Comparison of ENCODE assay signal across 34 cellular contexts in the genomic region with DNA sequence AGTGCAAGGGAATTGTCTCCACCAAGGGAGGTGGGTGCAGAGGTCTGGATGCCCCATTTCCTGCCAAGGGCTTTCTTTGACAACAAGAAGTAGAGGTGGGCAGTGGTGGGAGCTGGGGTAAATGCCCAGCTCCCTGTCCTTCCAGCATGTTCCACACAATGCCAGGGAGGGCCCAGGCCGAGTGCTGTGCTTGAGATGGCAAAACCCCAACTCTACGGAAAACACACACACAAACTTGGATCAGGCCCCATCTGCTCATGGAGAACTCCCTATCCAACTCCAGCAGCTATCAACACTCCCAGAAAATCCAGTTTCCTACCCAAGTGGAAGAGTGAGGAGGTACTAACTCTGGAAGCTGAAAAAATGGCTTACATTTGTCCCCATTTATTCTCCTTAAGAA.
"Had no signal": no experiment of that assay in that cellular context is flagged by ENCODE, and none has a peak within 500 bp of the region (broad histone marks: within the 10 kb centered on the region; RNA-seq: fewer than 3 reads in every experiment).

No MANE protein-coding gene starts in this region.

- H3K4me3 Mint-ChIP-seq: activated CD4-positive, alpha-beta memory T cell treated with anti-CD3 and anti-CD28 coated beads, Interleukin-2, amount 10 ng/mL, durations not matched to agents 7 days and 5 days; activated CD4-positive, alpha-beta T cell treated with anti-CD3 and anti-CD28 coated beads for 36 hours; activated CD4-positive, alpha-beta T cell treated with anti-CD3 and anti-CD28 coated beads, Interleukin-2, amount 10 ng/mL, durations not matched to agents 7 days and 5 days; activated CD8-positive, alpha-beta memory T cell treated with anti-CD3 and anti-CD28 coated beads, Interleukin-2, amount 10 ng/mL, durations not matched to agents 7 days and 5 days; activated CD8-positive, alpha-beta T cell treated with anti-CD3 and anti-CD28 coated beads, Interleukin-2, amount 10 ng/mL, durations not matched to agents 7 days and 5 days; activated naive CD4-positive, alpha-beta T cell treated with anti-CD3 and anti-CD28 coated beads, Interleukin-2, amount 10 ng/mL, durations not matched to agents 7 days and 5 days; activated naive CD4-positive, alpha-beta T cell treated with anti-CD3 and anti-CD28 coated beads, Interleukin-2, amount 50 U/mL, for 24 hours; activated naive CD8-positive, alpha-beta T cell; activated naive CD8-positive, alpha-beta T cell treated with anti-CD3 and anti-CD28 coated beads, Interleukin-2, amount 10 ng/mL, durations not matched to agents 7 days and 5 days; activated naive CD8-positive, alpha-beta T cell treated with anti-CD3 and anti-CD28 coated beads, Interleukin-2, amount 50 U/mL, for 24 hours; activated T-cell treated with anti-CD3 and anti-CD28 coated beads, Interleukin-2, amount 50 U/mL, for 24 hours; central memory CD8-positive, alpha-beta T cell; T-helper 1 cell treated with Interleukin-12 subunit alpha and Interleukin-12 subunit beta and Interleukin-4 antibody, amounts not matched to agents 30 μg/mL and 1 μg/mL, for 36 hours; WTC11 had no signal

- H3K27ac Mint-ChIP-seq: activated CD4-positive, alpha-beta memory T cell treated with anti-CD3 and anti-CD28 coated beads, Interleukin-2, amount 10 ng/mL, durations not matched to agents 7 days and 5 days; activated CD4-positive, alpha-beta T cell treated with anti-CD3 and anti-CD28 coated beads for 36 hours; activated CD4-positive, alpha-beta T cell treated with anti-CD3 and anti-CD28 coated beads, Interleukin-2, amount 10 ng/mL, durations not matched to agents 7 days and 5 days; activated CD8-positive, alpha-beta memory T cell treated with anti-CD3 and anti-CD28 coated beads, Interleukin-2, amount 10 ng/mL, durations not matched to agents 7 days and 5 days; activated CD8-positive, alpha-beta T cell treated with anti-CD3 and anti-CD28 coated beads, Interleukin-2, amount 10 ng/mL, durations not matched to agents 7 days and 5 days; activated naive CD4-positive, alpha-beta T cell treated with anti-CD3 and anti-CD28 coated beads, Interleukin-2, amount 10 ng/mL, durations not matched to agents 7 days and 5 days; activated naive CD4-positive, alpha-beta T cell treated with anti-CD3 and anti-CD28 coated beads, Interleukin-2, amount 50 U/mL, for 24 hours; activated naive CD8-positive, alpha-beta T cell; activated naive CD8-positive, alpha-beta T cell treated with anti-CD3 and anti-CD28 coated beads, Interleukin-2, amount 10 ng/mL, durations not matched to agents 7 days and 5 days; activated naive CD8-positive, alpha-beta T cell treated with anti-CD3 and anti-CD28 coated beads, Interleukin-2, amount 50 U/mL, for 24 hours; activated T-cell treated with anti-CD3 and anti-CD28 coated beads, Interleukin-2, amount 50 U/mL, for 24 hours; activated T-helper 2 cell treated with anti-CD3 and anti-CD28 coated beads, Interferon-gamma antibody, Interleukin-2, Interleukin-4, amounts not matched to agents 10 μg/mL and 5 μg/mL and 100 μg/mL, durations not matched to agents 14 hours and 24 hours and 36 hours; T-helper 1 cell treated with Interleukin-12 subunit alpha and Interleukin-12 subunit beta and Interleukin-4 antibody, amounts not matched to agents 30 μg/mL and 1 μg/mL, for 36 hours had no signal

- H3K9me3 ChIP-seq: ascending aorta had no signal

- H3K4me1 Mint-ChIP-seq: activated CD4-positive, alpha-beta memory T cell treated with anti-CD3 and anti-CD28 coated beads, Interleukin-2, amount 10 ng/mL, durations not matched to agents 7 days and 5 days; activated CD4-positive, alpha-beta T cell treated with anti-CD3 and anti-CD28 coated beads, Interleukin-2, amount 10 ng/mL, durations not matched to agents 7 days and 5 days; activated CD8-positive, alpha-beta memory T cell treated with anti-CD3 and anti-CD28 coated beads, Interleukin-2, amount 10 ng/mL, durations not matched to agents 7 days and 5 days; activated naive CD4-positive, alpha-beta T cell treated with anti-CD3 and anti-CD28 coated beads, Interleukin-2, amount 10 ng/mL, durations not matched to agents 7 days and 5 days; activated naive CD4-positive, alpha-beta T cell treated with anti-CD3 and anti-CD28 coated beads, Interleukin-2, amount 50 U/mL, for 24 hours; activated naive CD8-positive, alpha-beta T cell treated with anti-CD3 and anti-CD28 coated beads, Interleukin-2, amount 10 ng/mL, durations not matched to agents 7 days and 5 days; central memory CD8-positive, alpha-beta T cell had no signal

- H3K36me3 ChIP-seq: ascending aorta, cardiac muscle cell, WERI-Rb-1 had no signal

- H3K27me3 Mint-ChIP-seq: activated CD4-positive, alpha-beta T cell treated with anti-CD3 and anti-CD28 coated beads for 36 hours; activated CD8-positive, alpha-beta memory T cell treated with anti-CD3 and anti-CD28 coated beads, Interleukin-2, amount 10 ng/mL, durations not matched to agents 7 days and 5 days had no signal

- H3K4me3 ChIP-seq: ascending aorta, cardiac muscle cell had no signal

- FAIRE-seq: bronchial epithelial cell, TTC549 had no signal

- H3K27me3 ChIP-seq: ascending aorta, cardiac muscle cell had no signal

- H3K36me3 Mint-ChIP-seq: activated CD8-positive, alpha-beta memory T cell treated with anti-CD3 and anti-CD28 coated beads, Interleukin-2, amount 10 ng/mL, durations not matched to agents 7 days and 5 days; activated naive CD4-positive, alpha-beta T cell treated with anti-CD3 and anti-CD28 coated beads, Interleukin-2, amount 10 ng/mL, durations not matched to agents 7 days and 5 days; activated naive CD4-positive, alpha-beta T cell treated with anti-CD3 and anti-CD28 coated beads, Interleukin-2, amount 50 U/mL, for 24 hours; activated naive CD8-positive, alpha-beta T cell; activated naive CD8-positive, alpha-beta T cell treated with anti-CD3 and anti-CD28 coated beads, Interleukin-2, amount 10 ng/mL, durations not matched to agents 7 days and 5 days; brain; WTC11 had no signal

- H3K9me3 Mint-ChIP-seq: activated CD4-positive, alpha-beta memory T cell treated with anti-CD3 and anti-CD28 coated beads, Interleukin-2, amount 10 ng/mL, durations not matched to agents 7 days and 5 days; activated CD4-positive, alpha-beta T cell treated with anti-CD3 and anti-CD28 coated beads, Interleukin-2, amount 10 ng/mL, durations not matched to agents 7 days and 5 days; activated naive CD4-positive, alpha-beta T cell treated with anti-CD3 and anti-CD28 coated beads, Interleukin-2, amount 10 ng/mL, durations not matched to agents 7 days and 5 days; activated naive CD4-positive, alpha-beta T cell treated with anti-CD3 and anti-CD28 coated beads, Interleukin-2, amount 50 U/mL, for 24 hours; activated naive CD8-positive, alpha-beta T cell treated with anti-CD3 and anti-CD28 coated beads, Interleukin-2, amount 10 ng/mL, durations not matched to agents 7 days and 5 days; activated naive CD8-positive, alpha-beta T cell treated with anti-CD3 and anti-CD28 coated beads, Interleukin-2, amount 50 U/mL, for 24 hours; activated T-cell treated with anti-CD3 and anti-CD28 coated beads, Interleukin-2, amount 50 U/mL, for 24 hours; activated T-helper 2 cell treated with anti-CD3 and anti-CD28 coated beads, Interferon-gamma antibody, Interleukin-2, Interleukin-4, amounts not matched to agents 10 μg/mL and 5 μg/mL and 100 μg/mL, durations not matched to agents 14 hours and 24 hours and 36 hours; central memory CD8-positive, alpha-beta T cell; T-helper 1 cell treated with Interleukin-12 subunit alpha and Interleukin-12 subunit beta and Interleukin-4 antibody, amounts not matched to agents 30 μg/mL and 1 μg/mL, for 36 hours; WTC11 had no signal

- H3K27ac ChIP-seq: ascending aorta, cardiac muscle cell had no signal

- DNase-seq: activated CD4-positive, alpha-beta memory T cell treated with anti-CD3 and anti-CD28 coated beads, Interleukin-2, amount 10 ng/mL, durations not matched to agents 7 days and 5 days; activated CD4-positive, alpha-beta T cell treated with anti-CD3 and anti-CD28 coated beads for 1 hour; activated CD4-positive, alpha-beta T cell treated with anti-CD3 and anti-CD28 coated beads for 36 hours; activated CD4-positive, alpha-beta T cell treated with anti-CD3 and anti-CD28 coated beads for 48 hours; activated CD4-positive, alpha-beta T cell treated with anti-CD3 and anti-CD28 coated beads, Interleukin-2, amount 10 ng/mL, durations not matched to agents 7 days and 5 days; activated CD4-positive, alpha-beta T cell treated with anti-CD3 and anti-CD28 coated beads, Interleukin-2, amount 50 U/mL, for 48 hours; activated CD4-positive, CD25-positive, alpha-beta regulatory T cell; activated CD8-positive, alpha-beta memory T cell treated with anti-CD3 and anti-CD28 coated beads for 24 hours; activated CD8-positive, alpha-beta memory T cell treated with anti-CD3 and anti-CD28 coated beads, Interleukin-2, amount 10 ng/mL, durations not matched to agents 7 days and 5 days; activated CD8-positive, alpha-beta memory T cell treated with anti-CD3 and anti-CD28 coated beads, Interleukin-2, amount 50 U/mL, for 48 hours; activated CD8-positive, alpha-beta T cell treated with anti-CD3 and anti-CD28 coated beads, Interleukin-2, amount 10 ng/mL, durations not matched to agents 7 days and 5 days; activated effector memory CD4-positive, alpha-beta T cell treated with Interleukin-2 at 50 U/mL for 16 hours; activated gamma-delta T cell; activated naive CD4-positive, alpha-beta T cell treated with anti-CD3 and anti-CD28 coated beads, Interleukin-2, amount 10 ng/mL, durations not matched to agents 7 days and 5 days; activated naive CD4-positive, alpha-beta T cell treated with Interleukin-2 at 50 U/mL for 16 hours; activated naive CD8-positive, alpha-beta T cell treated with anti-CD3 and anti-CD28 coated beads, Interleukin-2, amount 10 ng/mL, durations not matched to agents 7 days and 5 days; activated naive CD8-positive, alpha-beta T cell treated with anti-CD3 and anti-CD28 coated beads, Interleukin-2, amount 50 U/mL, for 24 hours; activated T-cell treated with anti-CD3 and anti-CD28 coated beads, Interleukin-2, amount 50 U/mL, for 24 hours; activated T-cell treated with anti-CD3 and anti-CD28 coated beads, Interleukin-2, amount 50 U/mL, for 48 hours; cerebellar nuclear complex; T-helper 1 cell; WERI-Rb-1 had no signal

- ATAC-seq: activated CD4-positive, alpha-beta T cell treated with anti-CD3 and anti-CD28 coated beads for 36 hours; activated CD4-positive, CD25-positive, alpha-beta regulatory T cell treated with anti-CD3 and anti-CD28 coated beads, Interleukin-2, amount 50 U/mL, for 24 hours; activated CD8-positive, alpha-beta memory T cell treated with anti-CD3 and anti-CD28 coated beads, Interleukin-2, amount 10 ng/mL, durations not matched to agents 7 days and 5 days; activated CD8-positive, alpha-beta T cell treated with anti-CD3 and anti-CD28 coated beads, Interleukin-2, amount 10 ng/mL, durations not matched to agents 7 days and 5 days; activated naive CD8-positive, alpha-beta T cell treated with anti-CD3 and anti-CD28 coated beads, Interleukin-2, amount 50 U/mL, for 24 hours; WTC11 had no signal

- H3K4me1 ChIP-seq: ascending aorta had no signal
